In genomic region chr2:71865391-71865965, GRCh38 we compare ENCODE assay signal across 25 cellular contexts.
"Had no signal": no experiment of that assay in that cellular context is flagged by ENCODE, and none has a peak within 500 bp of the region (broad histone marks: within the 10 kb centered on the region; RNA-seq: fewer than 3 reads in every experiment).

No MANE protein-coding gene starts in this region.

- H3K4me3 ChIP-seq: cardiac muscle cell, coronary artery, dorsolateral prefrontal cortex, heart right ventricle, left lung, lower lobe of right lung, sigmoid colon, tibial artery, upper lobe of right lung had no signal

- H3K9me3 ChIP-seq: heart right ventricle, left lung, lower lobe of right lung, neutrophil, sigmoid colon, tibial artery, upper lobe of right lung had no signal

- DNase-seq: activated CD4-positive, alpha-beta T cell treated with anti-CD3 and anti-CD28 coated beads, Interleukin-2, amount 10 ng/mL, durations not matched to agents 7 days and 5 days; activated CD4-positive, CD25-positive, alpha-beta regulatory T cell treated with anti-CD3 and anti-CD28 coated beads, Interleukin-2, amount 50 U/mL, for 72 hours; activated CD8-positive, alpha-beta T cell treated with anti-CD3 and anti-CD28 coated beads for 36 hours; activated T-cell treated with anti-CD3 and anti-CD28 coated beads, Interleukin-2, amount 50 U/mL, for 48 hours; dorsolateral prefrontal cortex; effector memory CD8-positive, alpha-beta T cell; foreskin fibroblast; heart right ventricle; left lung; lower lobe of right lung; naive B cell; nephron progenitor cell; sigmoid colon; small intestine; stimulated activated CD4-positive, alpha-beta T cell treated with anti-CD3 and anti-CD28 coated beads, Interleukin-4, amount 100 ng/mL, for 24 hours; stimulated activated naive CD8-positive, alpha-beta T cell treated with anti-CD3 and anti-CD28 coated beads, Interleukin-15, amount 100 ng/mL, for 72 hours; substantia nigra; T-helper 17 cell; T1000; tibial artery; upper lobe of right lung had no signal

- ATAC-seq: activated CD8-positive, alpha-beta T cell treated with anti-CD3 and anti-CD28 coated beads for 36 hours; effector memory CD8-positive, alpha-beta T cell; left lung; lower lobe of right lung; stimulated activated effector memory CD8-positive, alpha-beta T cell treated with anti-CD3 and anti-CD28 coated beads, Interleukin-12 subunit alpha, Interleukin-12 subunit beta, amount 100 ng/mL, for 72 hours; stimulated activated naive CD8-positive, alpha-beta T cell treated with anti-CD3 and anti-CD28 coated beads, Interleukin-15, amount 100 ng/mL, for 72 hours; T-helper 17 cell; upper lobe of right lung had no signal

- H3K36me3 ChIP-seq: cardiac muscle cell, heart right ventricle, left lung, lower lobe of right lung, neutrophil, sigmoid colon, tibial artery, upper lobe of right lung had no signal

- H3K27me3 ChIP-seq: left lung, sigmoid colon, tibial artery, upper lobe of right lung had no signal

- H3K27ac ChIP-seq: cardiac muscle cell, coronary artery, dorsolateral prefrontal cortex, heart right ventricle, left lung, lower lobe of right lung, neutrophil, sigmoid colon, tibial artery, upper lobe of right lung had no signal

- H3K4me1 ChIP-seq: heart right ventricle, left lung, lower lobe of right lung, tibial artery, upper lobe of right lung had no signal
